Comparison of ENCODE assay signal across 12 cellular contexts in the genomic region with DNA sequence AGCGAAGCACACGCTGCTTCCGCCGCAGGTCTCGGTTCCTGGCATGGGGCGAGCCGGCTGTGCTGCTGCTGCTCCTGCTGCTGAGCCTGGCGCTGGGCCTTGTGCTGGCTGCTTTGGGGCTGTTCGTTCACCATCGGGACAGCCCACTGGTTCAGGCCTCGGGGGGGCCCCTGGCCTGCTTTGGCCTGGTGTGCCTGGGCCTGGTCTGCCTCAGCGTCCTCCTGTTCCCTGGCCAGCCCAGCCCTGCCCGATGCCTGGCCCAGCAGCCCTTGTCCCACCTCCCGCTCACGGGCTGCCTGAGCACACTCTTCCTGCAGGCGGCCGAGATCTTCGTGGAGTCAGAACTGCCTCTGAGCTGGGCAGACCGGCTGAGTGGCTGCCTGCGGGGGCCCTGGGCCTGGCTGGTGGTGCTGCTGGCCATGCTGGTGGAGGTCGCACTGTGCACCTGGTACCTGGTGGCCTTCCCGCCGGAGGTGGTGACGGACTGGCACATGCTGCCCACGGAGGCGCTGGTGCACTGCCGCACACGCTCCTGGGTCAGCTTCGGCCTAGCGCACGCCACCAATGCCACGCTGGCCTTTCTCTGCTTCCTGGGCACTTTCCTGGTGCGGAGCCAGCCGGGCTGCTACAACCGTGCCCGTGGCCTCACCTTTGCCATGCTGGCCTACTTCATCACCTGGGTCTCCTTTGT. TPM values are rescaled to one million over a fixed set of nuclear protein-coding genes. Genes with fewer than 3 reads are reported as not detected.
DNase-seq lines count a peak whose midpoint lies in the region; ATAC-seq and TF ChIP-seq lines count a peak whose summit lies in the region.
"Had no signal": no experiment of that assay in that cellular context is flagged by ENCODE, and none has a peak within 500 bp of the region (broad histone marks: within the 10 kb centered on the region; RNA-seq: fewer than 3 reads in every experiment).

No MANE protein-coding gene starts in this region.

- peaks cover 0 to 9% (median 0%) of the 10 kb centered on the region in 4 donors for H3K27me3 ChIP-seq in esophagus squamous epithelium
- H3K27me3 ChIP-seq: ovary, upper lobe of left lung had no signal

- TF ChIP-seq CTCF in Calu3 (IDR thresholded peaks at IDR 0.05; ENCODE audit: unreplicated experiment) (no peak), esophagus squamous epithelium (IDR thresholded peaks at IDR 0.05) (no peak)

- ATAC-seq in HG02571 (IDR thresholded peaks at IDR 0.05; ENCODE audit: unreplicated experiment): no peak
- no peak for ATAC-seq in HG03039 (IDR thresholded peaks at IDR 0.05; ENCODE audit: unreplicated experiment)
- ATAC-seq: activated T-helper 17 cell treated with anti-CD3 and anti-CD28 coated beads, Interleukin-2, amount 50 U/mL, for 72 hours had no signal

- intact Hi-C loops in Calu3 (cut with micrococcal nuclease; ENCODE audit: unreplicated experiment) (no loop called here), esophagus squamous epithelium (cut with DNase I) (no loop called here)

- H3K27ac Mint-ChIP-seq in Calu3 (ENCODE audit: unreplicated experiment): peak overlapping the region; percentile 53
- H3K27ac Mint-ChIP-seq: activated T-helper 17 cell treated with anti-CD3 and anti-CD28 coated beads, Interleukin-2, amount 50 U/mL, for 72 hours had no signal

- DNase-seq in Calu3 (no peak), esophagus squamous epithelium (lab: John Stamatoyannopoulos, UW) (no peak)
- DNase-seq: IMR-90; NCI-H2081 treated with DMSO at 0.1 percent for 48 hours; stimulated activated naive CD4-positive, alpha-beta T cell; WERI-Rb-1 had no signal

- CTCF ChIA-PET in Calu3 (lab: Charles Lee): no interaction called here

- H3K36me3 ChIP-seq in esophagus squamous epithelium: peaks cover 16 to 40% (median 27%) of the 10 kb centered on the region in 3 donors
- H3K36me3 ChIP-seq: ovary had no signal

- TF ChIP-seq POLR2A in esophagus squamous epithelium (IDR thresholded peaks at IDR 0.05): no peak

- H3K4me3 Mint-ChIP-seq in Calu3 (ENCODE audit: low read depth, unreplicated experiment): no peak overlapping the region
- H3K4me3 Mint-ChIP-seq: activated T-helper 17 cell treated with anti-CD3 and anti-CD28 coated beads, Interleukin-2, amount 50 U/mL, for 72 hours had no signal

- no peaks in the 10 kb centered on the region for H3K4me1 Mint-ChIP-seq in Calu3 (ENCODE audit: low read depth, unreplicated experiment)
- H3K4me1 Mint-ChIP-seq: activated T-helper 17 cell treated with anti-CD3 and anti-CD28 coated beads, Interleukin-2, amount 50 U/mL, for 72 hours had no signal

- WGBS in esophagus squamous epithelium, 2 donors: 94% methylated on average over 8 of the region's 36 CpGs; no CpG with 5 or more reads in 1 of the 2 donors

- H3K27ac ChIP-seq in esophagus squamous epithelium: peak overlapping the region in 3 of 4 donors; percentile 23 to 53 (median 51)
- H3K27ac ChIP-seq: ovary, upper lobe of left lung, WERI-Rb-1 had no signal

- peaks cover 62% of the 10 kb centered on the region for H3K36me3 Mint-ChIP-seq in Calu3 (ENCODE audit: insufficient read depth, unreplicated experiment)

- H3K9me3 Mint-ChIP-seq in Calu3 (ENCODE audit: low read depth, unreplicated experiment): no peaks in the 10 kb centered on the region
- H3K9me3 Mint-ChIP-seq: activated T-helper 17 cell treated with anti-CD3 and anti-CD28 coated beads, Interleukin-2, amount 50 U/mL, for 72 hours had no signal

- H3K27me3 Mint-ChIP-seq in Calu3 (ENCODE audit: unreplicated experiment): no peaks in the 10 kb centered on the region
- H3K27me3 Mint-ChIP-seq: activated T-helper 17 cell treated with anti-CD3 and anti-CD28 coated beads, Interleukin-2, amount 50 U/mL, for 72 hours had no signal

- BruUV-seq in Calu3 (replicated peaks; lab: Mats Ljungman, UMichigan): no TSS peak

- H3K9me3 ChIP-seq in esophagus squamous epithelium: no peaks in the 10 kb centered on the region
- H3K9me3 ChIP-seq: ovary, upper lobe of left lung had no signal

- peak overlapping the region in 3 of 4 donors; percentile 18 to 23 (median 18) for H3K4me3 ChIP-seq in esophagus squamous epithelium
- H3K4me3 ChIP-seq: ovary, smooth muscle cell, upper lobe of left lung had no signal

- peaks cover 31 to 61% (median 33%) of the 10 kb centered on the region in 3 donors for H3K4me1 ChIP-seq in esophagus squamous epithelium

RNA-seq across cellular contexts. Expression of a gene that starts 2.6 kb away (rescaled TPM):
- 0.24 and 0.42 TPM in 2 replicates for total RNA-seq in Calu3 (2022)
- total RNA-seq in esophagus squamous epithelium: under 1 TPM; 0.13 to 0.57 (median 0.30) TPM

RNA-seq across cellular contexts. Expression of a gene that starts 9.1 kb away (rescaled TPM):
- total RNA-seq in Calu3 (2022) (20.1 and 23.7 TPM in 2 replicates), esophagus squamous epithelium (10 to 100 TPM; 27.7 to 75.2 (median 33.4) TPM)

RNA-seq across cellular contexts. Expression of a gene that starts 9.2 kb away (rescaled TPM):
- total RNA-seq in Calu3 (2022): 110 and 117 TPM in 2 replicates
- 10 to 100 TPM; 61.5 to 82.0 (median 63.6) TPM for total RNA-seq in esophagus squamous epithelium

RNA-seq across cellular contexts. Expression of a gene that starts 15.5 kb away (rescaled TPM):
- total RNA-seq in Calu3 (2022) (83.9 and 90.9 TPM in 2 replicates), esophagus squamous epithelium (100 to 1,000 TPM in 1 of 4 donors, 10 to 100 TPM in 3; 63.5 to 111 (median 88.0) TPM)

RNA-seq across cellular contexts. Expression of a gene that starts 24.7 kb away (rescaled TPM):
- total RNA-seq in Calu3 (2022) (not detected in 2 replicates), esophagus squamous epithelium (10 to 100 TPM in 2 of 4 donors, 1 to 10 TPM in 1, under 1 TPM in 1; 0.45 to 33.8 (median 12.8) TPM)
